ENCODE assay signal across 5 cellular contexts in the genomic region with DNA sequence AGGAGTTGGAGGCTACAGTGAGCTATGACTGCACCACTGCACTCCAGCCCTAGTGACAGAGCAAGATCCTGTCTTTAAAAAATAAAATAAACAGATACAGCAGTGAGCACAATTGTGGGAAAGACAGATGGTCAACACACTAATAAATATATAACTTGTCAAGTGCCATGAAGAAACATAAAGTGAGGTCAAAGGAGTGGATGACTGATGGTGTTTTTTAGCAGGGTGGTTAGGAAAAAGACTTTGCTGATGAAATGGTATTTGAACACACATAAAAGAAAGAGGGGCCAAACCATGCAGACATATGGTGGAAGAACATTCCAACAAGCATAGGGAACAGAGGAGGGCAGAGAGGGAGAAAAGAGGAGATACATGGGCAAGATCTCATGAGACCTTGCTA.
"Had no signal": no experiment of that assay in that cellular context is flagged by ENCODE, and none has a peak within 500 bp of the region (broad histone marks: within the 10 kb centered on the region; RNA-seq: fewer than 3 reads in every experiment).

No MANE protein-coding gene starts in this region.

- H3K9me3 Mint-ChIP-seq: H9 had no signal

- ATAC-seq: GM23338, K562 had no signal

- DNase-seq: H9, HCEC 1CT, IMR-90 had no signal

- H3K27ac Mint-ChIP-seq: GM23338, H9 had no signal

- H3K4me3 Mint-ChIP-seq: GM23338, H9 had no signal

- H3K4me1 Mint-ChIP-seq: GM23338 had no signal

- H3K4me3 ChIP-seq: GM23338, K562 had no signal
